In the genomic region with DNA sequence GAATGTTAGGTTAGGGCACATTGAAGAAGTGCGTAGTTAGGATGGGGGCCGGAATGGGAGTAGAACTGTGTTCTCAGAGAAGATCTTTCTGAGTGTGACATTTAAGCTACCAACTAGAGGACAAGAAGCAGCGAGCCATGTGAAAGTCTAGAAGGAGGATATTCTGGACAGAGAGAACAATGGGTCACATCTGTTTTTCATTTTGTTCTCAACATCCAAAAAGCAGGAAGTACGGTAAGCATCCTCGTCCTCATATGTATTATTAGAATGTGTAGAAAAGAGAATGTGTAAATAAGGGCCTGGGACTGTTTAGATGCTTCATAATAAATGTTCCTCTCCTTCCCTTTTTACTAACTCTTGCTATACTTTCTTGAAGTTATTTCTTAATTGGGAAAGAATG, we compare ENCODE assay signal across 20 cellular contexts.
"Had no signal": no experiment of that assay in that cellular context is flagged by ENCODE, and none has a peak within 500 bp of the region (broad histone marks: within the 10 kb centered on the region; RNA-seq: fewer than 3 reads in every experiment).

No MANE protein-coding gene starts in this region.

- DNase-seq: activated B cell treated with CpG ODN at 0.5 μM for 24 hours; activated CD4-positive, alpha-beta T cell treated with anti-CD3 and anti-CD28 coated beads for 36 hours; activated CD4-positive, alpha-beta T cell treated with anti-CD3 and anti-CD28 coated beads, Interleukin-2, amount 50 U/mL, for 4 hours; activated CD8-positive, alpha-beta memory T cell treated with anti-CD3 and anti-CD28 coated beads, Interleukin-2, amount 50 U/mL, for 48 hours; activated naive CD4-positive, alpha-beta T cell; activated naive CD8-positive, alpha-beta T cell treated with anti-CD3 and anti-CD28 coated beads, Interleukin-2, amount 10 ng/mL, durations not matched to agents 7 days and 5 days; activated T-cell treated with anti-CD3 and anti-CD28 coated beads, Interleukin-2, amount 50 U/mL, for 4 hours; amygdala; cerebellar nuclear complex; cortex of kidney; endodermal cell; hypothalamus; left ventricle myocardium inferior; midbrain; right cardiac atrium; stimulated activated CD4-positive, alpha-beta T cell treated with anti-CD3 and anti-CD28 coated beads, Interleukin-12 subunit alpha, Interleukin-12 subunit beta, amount 100 ng/mL, for 4 hours; substantia nigra; thyroid gland; upper lobe of right lung had no signal

- H3K4me3 ChIP-seq: left ventricle myocardium inferior, thyroid gland, upper lobe of right lung had no signal

- ATAC-seq: activated CD4-positive, alpha-beta T cell treated with anti-CD3 and anti-CD28 coated beads for 36 hours; activated T-cell treated with anti-CD3 and anti-CD28 coated beads, Interleukin-2, amount 50 U/mL, for 4 hours; natural killer cell treated with Interleukin-12 subunit alpha and Interleukin-12 subunit beta and Interleukin-15 and Interleukin-18, amount 100 ng/mL, for 72 hours; right cardiac atrium; upper lobe of right lung had no signal
